Comparison of ENCODE assay signal across 20 cellular contexts in genomic region chr7:22566592-22566991, GRCh38.
"Had no signal": no experiment of that assay in that cellular context is flagged by ENCODE, and none has a peak within 500 bp of the region (broad histone marks: within the 10 kb centered on the region; RNA-seq: fewer than 3 reads in every experiment).

No MANE protein-coding gene starts in this region.

- H3K36me3 ChIP-seq: breast epithelium had no signal

- DNase-seq: activated CD4-positive, CD25-positive, alpha-beta regulatory T cell treated with anti-CD3 and anti-CD28 coated beads, Interleukin-2, amount 50 U/mL, for 72 hours; activated naive CD4-positive, alpha-beta T cell treated with Interleukin-2 at 50 U/mL for 16 hours; activated T-cell treated with anti-CD3 and anti-CD28 coated beads for 4 hours; anterior cingulate cortex; cerebellar nuclear complex; dermis blood vessel endothelial cell; effector memory CD8-positive, alpha-beta T cell; foreskin melanocyte; left cardiac atrium; naive thymus-derived CD8-positive, alpha-beta T cell; right cardiac atrium; stimulated activated CD4-positive, alpha-beta T cell treated with anti-CD3 and anti-CD28 coated beads, Interleukin-15, amount 100 ng/mL, for 24 hours; stimulated activated CD4-positive, alpha-beta T cell treated with anti-CD3 and anti-CD28 coated beads, Interleukin-4, amount 100 ng/mL, for 24 hours; stimulated activated naive CD4-positive, alpha-beta T cell treated with Interleukin-2 at 50 U/mL for 16 hours; substantia nigra; SW 1271; trophoblast cell had no signal

- H3K27ac Mint-ChIP-seq: effector memory CD8-positive, alpha-beta T cell had no signal

- H3K27ac ChIP-seq: breast epithelium had no signal

- H3K9me3 Mint-ChIP-seq: effector memory CD8-positive, alpha-beta T cell; naive thymus-derived CD8-positive, alpha-beta T cell; T-helper 2 cell treated with Interferon-gamma antibody and Interleukin-4, amounts not matched to agents 5 μg/mL and 100 μg/mL, for 36 hours had no signal

- H3K4me3 Mint-ChIP-seq: effector memory CD8-positive, alpha-beta T cell had no signal

- ATAC-seq: effector memory CD8-positive, alpha-beta T cell; left cardiac atrium; naive thymus-derived CD8-positive, alpha-beta T cell; right cardiac atrium had no signal

- H3K9me3 ChIP-seq: breast epithelium had no signal

- H3K4me3 ChIP-seq: breast epithelium, skin epidermis had no signal
